ENCODE assay signal across 1 cellular context in genomic region chr16:49851468-49851787, GRCh38.
TF ChIP-seq lines count a peak whose summit lies in the region.

No MANE protein-coding gene starts in this region.

TF ChIP-seq in H1, 55 proteins besides CTCF, POLR2A, EP300 and RAD21:
- TF ChIP-seq GTF2F1 (IDR thresholded peaks at IDR 0.05; ENCODE audit: borderline replicate concordance, low read depth, low read length), result no peak
- TF ChIP-seq SIX5 (IDR thresholded peaks at IDR 0.05; ENCODE audit: low read depth, low read length), result no peak
- no peak for TF ChIP-seq CTBP2 (IDR thresholded peaks at IDR 0.05; ENCODE audit: borderline replicate concordance, insufficient read depth, insufficient read length, low read length)
- no peak for TF ChIP-seq CHD1 (IDR thresholded peaks at IDR 0.05; ENCODE audit: low read depth, low read length)
- TF ChIP-seq NRF1 (IDR thresholded peaks at IDR 0.05; ENCODE audit: low read depth, low read length), result no peak
- no peak for TF ChIP-seq BACH1 (IDR thresholded peaks at IDR 0.05; ENCODE audit: low read length)
- no peak for TF ChIP-seq TEAD4 (IDR thresholded peaks at IDR 0.05; ENCODE audit: low read depth, low read length)
- no peak for TF ChIP-seq RFX5 (IDR thresholded peaks at IDR 0.05; ENCODE audit: borderline replicate concordance, low read depth, low read length)
- no peak for TF ChIP-seq SIRT6 (IDR thresholded peaks at IDR 0.05; ENCODE audit: low read length)
- TF ChIP-seq KDM1A (IDR thresholded peaks at IDR 0.05; ENCODE audit: borderline replicate concordance, low read length), result no peak
- no peak for TF ChIP-seq HDAC2 (IDR thresholded peaks at IDR 0.05; ENCODE audit: borderline replicate concordance in 1 of 2, low read depth in 2 of 2, low read length in 2 of 2)
